Comparison of ENCODE assay signal across 9 cellular contexts in genomic region chr6:170292111-170292777, GRCh38. TPM values are rescaled to one million over a fixed set of nuclear protein-coding genes. Genes with fewer than 3 reads are reported as not detected.
DNase-seq lines count a peak whose midpoint lies in the region; ATAC-seq and TF ChIP-seq lines count a peak whose summit lies in the region.
"Had no signal": no experiment of that assay in that cellular context is flagged by ENCODE, and none has a peak within 500 bp of the region (broad histone marks: within the 10 kb centered on the region; RNA-seq: fewer than 3 reads in every experiment).

No MANE protein-coding gene starts in this region.

- H3K36me3 Mint-ChIP-seq in chondrocyte (ENCODE audit: low read depth) (no peaks in the 10 kb centered on the region), nephron progenitor cell (ENCODE audit: low read depth) (peaks cover 9% of the 10 kb centered on the region)

- ATAC-seq in HG03175 (IDR thresholded peaks at IDR 0.05; ENCODE audit: unreplicated experiment) (no peak), GM18873 (IDR thresholded peaks at IDR 0.05; ENCODE audit: low FRiP score, unreplicated experiment) (no peak), GM21390 (IDR thresholded peaks at IDR 0.05; ENCODE audit: unreplicated experiment) (no peak)

- H3K4me1 ChIP-seq in BLaER1, result peaks cover 55% of the 10 kb centered on the region
- peaks cover 49% of the 10 kb centered on the region for H3K4me1 ChIP-seq in HUES64 (ENCODE audit: insufficient read depth, low read length)

- TF ChIP-seq CTCF in chondrocyte (IDR thresholded peaks at IDR 0.05) (no peak), nephron progenitor cell (IDR thresholded peaks at IDR 0.05) (no peak)

- H3K27me3 ChIP-seq in BLaER1 (peaks cover 100% of the 10 kb centered on the region), HUES64 (ENCODE audit: insufficient read depth, low read length) (peaks cover 99% of the 10 kb centered on the region)

- H3K4me1 Mint-ChIP-seq in chondrocyte (ENCODE audit: low read depth) (peaks cover 41% of the 10 kb centered on the region), nephron progenitor cell (peaks cover 55% of the 10 kb centered on the region)

- H3K36me3 ChIP-seq in BLaER1, result no peaks in the 10 kb centered on the region
- H3K36me3 ChIP-seq in HUES64 (ENCODE audit: insufficient read depth, low read length), result no peaks in the 10 kb centered on the region

- no peak for DNase-seq in chondrocyte (ENCODE audit: low spot score)
- DNase-seq in nephron progenitor cell, result no peak
- no peak for DNase-seq in GM03348 (ENCODE audit: low spot score)
- DNase-seq: NCI-H446 treated with DMSO at 0.1 percent for 48 hours had no signal

- peak overlapping the region; percentile 100 for H3K4me2 ChIP-seq in BLaER1

- H3K9me3 ChIP-seq in BLaER1, result no peaks in the 10 kb centered on the region
- no peaks in the 10 kb centered on the region for H3K9me3 ChIP-seq in HUES64 (ENCODE audit: insufficient read depth, low read depth, low read length)

- no peak overlapping the region for H3K27ac Mint-ChIP-seq in chondrocyte (ENCODE audit: unreplicated experiment)
- H3K27ac Mint-ChIP-seq in nephron progenitor cell, result no peak overlapping the region

- WGBS in HUES64, result 3% methylated on average over 14 of the region's 20 CpGs

- peaks cover 98% of the 10 kb centered on the region for H4K20me1 ChIP-seq in BLaER1

- H3K9me3 Mint-ChIP-seq in chondrocyte (ENCODE audit: low read depth) (no peaks in the 10 kb centered on the region), nephron progenitor cell (no peaks in the 10 kb centered on the region)

- peaks cover 52% of the 10 kb centered on the region for H3K27me3 Mint-ChIP-seq in chondrocyte (ENCODE audit: low read depth)
- peaks cover 59% of the 10 kb centered on the region for H3K27me3 Mint-ChIP-seq in nephron progenitor cell (ENCODE audit: low read depth, poor library complexity)

- H3K9ac ChIP-seq in BLaER1, result no peak overlapping the region
- no peak overlapping the region for H3K9ac ChIP-seq in HUES64 (ENCODE audit: low read depth, low read length)

- H3K27ac ChIP-seq in BLaER1 (no peak overlapping the region), HUES64 (ENCODE audit: low read depth, low read length) (no peak overlapping the region)

- H3K4me3 Mint-ChIP-seq in chondrocyte (ENCODE audit: unreplicated experiment), result peak overlapping the region; percentile 64
- peak overlapping the region; percentile 89 for H3K4me3 Mint-ChIP-seq in nephron progenitor cell

- H3K4me3 ChIP-seq in BLaER1 (peak overlapping the region; percentile 65), HUES64 (ENCODE audit: low read length) (peak overlapping the region; percentile 59)

RNA-seq across cellular contexts. Expression of gene DLL1, which starts 1.4 kb away (rescaled TPM):
- 3.2 TPM for polyA plus RNA-seq in HUES64 (2013, experiment 1 of 2)
- polyA plus RNA-seq in HUES64 (2013, experiment 2 of 2), result 6.8 TPM
- total RNA-seq in chondrocyte, result 0.35 to 0.82 TPM (median 0.41 TPM) in 3 replicates

RNA-seq across cellular contexts. Expression of gene FAM120B, which starts 14.3 kb away (rescaled TPM):
- polyA plus RNA-seq in HUES64 (2013, experiment 1 of 2), result 10.7 TPM
- 12.1 TPM for polyA plus RNA-seq in HUES64 (2013, experiment 2 of 2)
- total RNA-seq in chondrocyte, result 26.6 to 36.7 TPM (median 26.8 TPM) in 3 replicates
